In the genomic region with DNA sequence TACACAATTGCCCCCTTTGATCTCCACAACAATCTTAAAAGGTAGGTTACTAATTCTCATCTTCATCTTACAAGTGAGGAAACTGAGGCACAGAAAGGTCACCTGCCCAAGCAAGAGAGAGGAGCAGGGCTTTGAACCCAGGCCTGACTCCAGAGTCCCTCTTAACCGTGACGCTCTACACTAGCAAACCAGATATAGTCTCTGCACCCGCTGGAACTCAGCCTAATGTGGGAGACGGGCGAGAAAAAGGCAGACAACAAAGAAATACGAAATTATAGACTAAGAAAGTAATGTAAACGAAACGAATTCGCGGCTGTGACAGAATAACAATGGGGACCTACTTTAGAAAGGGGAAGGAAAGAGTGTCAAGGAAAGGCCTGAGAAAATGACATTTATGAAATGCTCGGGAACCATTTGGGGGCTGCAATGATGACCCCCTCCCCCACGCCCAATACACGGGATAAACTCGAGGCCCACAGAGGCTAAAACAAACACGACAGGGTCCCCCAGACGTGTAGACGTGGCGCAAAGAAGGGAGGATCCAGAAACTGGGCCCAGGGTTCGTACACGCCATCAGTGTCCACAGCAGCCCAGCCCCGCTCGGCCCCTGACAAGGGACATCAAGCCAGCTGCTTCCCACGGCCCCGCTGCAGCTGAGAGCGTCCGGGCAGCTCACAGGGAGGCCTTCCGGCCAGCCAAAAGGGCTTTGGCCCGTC, we compare ENCODE assay signal across 8 cellular contexts. TPM values are rescaled to one million over a fixed set of nuclear protein-coding genes. Genes with fewer than 3 reads are reported as not detected.
DNase-seq lines count a peak whose midpoint lies in the region; ATAC-seq and FAIRE-seq lines count a peak whose summit lies in the region.

No MANE protein-coding gene starts in this region.

- no peak for FAIRE-seq in small intestine (lab: Jason Lieb, UNC)

- in situ Hi-C loops in G401 (cut with HindIII; ENCODE audit: low sequenced_read_pairs), result no loop called here

- H3K36me3 ChIP-seq in iPS-18a (ENCODE audit: control insufficient read depth, low read depth, low read length), result no peaks in the 10 kb centered on the region
- H3K36me3 ChIP-seq in small intestine (ENCODE audit: control insufficient read depth in 2 of 2, insufficient read depth in 2 of 2, low read length in 2 of 2), result no peaks in the 10 kb centered on the region

- peak; percentile 18 for ATAC-seq in GM21381 (IDR thresholded peaks at IDR 0.05; ENCODE audit: unreplicated experiment)

- H3K27ac ChIP-seq in adipose tissue (ENCODE audit: low read depth, low read length), result peak overlapping the region; percentile 43
- H3K27ac ChIP-seq in iPS-18a (ENCODE audit: low read length), result no peak overlapping the region
- H3K27ac ChIP-seq in small intestine (ENCODE audit: low read depth in 1 of 2, low read length in 1 of 2), result peak overlapping the region; percentile 73 to 81

- peaks cover 13% of the 10 kb centered on the region for H3K4me1 ChIP-seq in iPS-18a (ENCODE audit: control insufficient read depth, low read depth, low read length)
- H3K4me1 ChIP-seq in small intestine (ENCODE audit: control insufficient read depth in 2 of 2, insufficient read depth in 1 of 2, low read depth in 1 of 2, low read length in 1 of 2), result peaks cover 0 to 3% of the 10 kb centered on the region in 2 donors

- DNase-seq in DMS53 (lab: John Stamatoyannopoulos, UW) (peak; percentile 50), small intestine (peak; percentile 41), G401 (ENCODE audit: low spot score) (no peak)
- DNase-seq in Jurkat, Clone E6-1 (ENCODE audit: low read depth, low spot score), result no peak
- DNase-seq in activated CD4-positive, alpha-beta T cell treated with anti-CD3 and anti-CD28 coated beads for 1 hour, result no peak

- 0% methylated on average over 28 of the region's 28 CpGs for WGBS in adipose tissue, 3 donors
- 0 to 1% (median 0%) methylated on average over 25 to 28 of the region's 28 CpGs for WGBS in small intestine, 3 donors

- H3K27me3 ChIP-seq in iPS-18a (ENCODE audit: control insufficient read depth, insufficient read depth, low read length) (no peaks in the 10 kb centered on the region), small intestine (ENCODE audit: control insufficient read depth in 2 of 2, insufficient read depth in 2 of 2, low read length in 2 of 2) (no peaks in the 10 kb centered on the region)

- H3K9ac ChIP-seq in iPS-18a (ENCODE audit: low read length), result peak overlapping the region; percentile 59

- no peaks in the 10 kb centered on the region for H3K9me3 ChIP-seq in iPS-18a (ENCODE audit: control insufficient read depth, low read depth, low read length)
- no peaks in the 10 kb centered on the region for H3K9me3 ChIP-seq in small intestine (ENCODE audit: control insufficient read depth, low read depth)

- peak overlapping the region; percentile 97 for H3K4me3 ChIP-seq in Jurkat, Clone E6-1 (ENCODE audit: low read length)
- H3K4me3 ChIP-seq in iPS-18a (ENCODE audit: low read length), result peak overlapping the region; percentile 90
- peak overlapping the region; percentile 94 to 95 for H3K4me3 ChIP-seq in small intestine (ENCODE audit: low read depth in 1 of 2, low read length in 2 of 2)

RNA-seq across cellular contexts. Expression of a gene that starts 0.6 kb away (rescaled TPM):
- polyA plus RNA-seq in Jurkat, Clone E6-1 (2012; ENCODE audit: insufficient read depth, insufficient read length), result 71.4 TPM
- polyA plus RNA-seq in adipose tissue (10 to 100 TPM; 36.1 to 54.5 (median 43.1) TPM), small intestine (10 to 100 TPM; 32.4 to 45.2 (median 39.2) TPM)
- total RNA-seq in G401 (2014; rRNA removed; shearing (Covaris generic)), result 78.2 and 90.3 TPM in 2 replicates

RNA-seq across cellular contexts. Expression of a gene that starts 55.2 kb away (rescaled TPM):
- 21.2 TPM for polyA plus RNA-seq in Jurkat, Clone E6-1 (2012; ENCODE audit: insufficient read depth, insufficient read length)
- polyA plus RNA-seq in adipose tissue, result 10 to 100 TPM in 2 of 3 donors, 1 to 10 TPM in 1; 9.7 to 23.8 (median 23.3) TPM
- 10 to 100 TPM; 17.0 to 26.2 (median 21.0) TPM for polyA plus RNA-seq in small intestine
- total RNA-seq in G401 (2014; rRNA removed; shearing (Covaris generic)), result 108 and 115 TPM in 2 replicates

Comparison
In these comparisons a context has a peak if more than half of its experiments do, and no peak if none do; other contexts are left out.
1. DNase-seq: peak in DMS53 (single experiment) and small intestine (single experiment); none in Jurkat, Clone E6-1 (single experiment), G401 (single experiment) and activated CD4-positive, alpha-beta T cell treated with anti-CD3 and anti-CD28 coated beads for 1 hour (single experiment).
2. Peak in every context shown above with its lines, with median percentiles within 50 percentile points of each other: H3K4me3 ChIP-seq.